In genomic region chr1:173683838-173684237, GRCh38 we compare ENCODE assay signal across 11 cellular contexts. TPM values are rescaled to one million over a fixed set of nuclear protein-coding genes. Genes with fewer than 3 reads are reported as not detected.
"Had no signal": no experiment of that assay in that cellular context is flagged by ENCODE, and none has a peak within 500 bp of the region (broad histone marks: within the 10 kb centered on the region; RNA-seq: fewer than 3 reads in every experiment).

No MANE protein-coding gene starts in this region.

RNA-seq across cellular contexts. Expression of gene ANKRD45, which starts 14.2 kb away (rescaled TPM):
- total RNA-seq: activated CD4-positive, alpha-beta memory T cell treated with anti-CD3 and anti-CD28 coated beads, Interleukin-2, amount 10 ng/mL, durations not matched to agents 7 days and 5 days; activated CD4-positive, alpha-beta T cell treated with anti-CD3 and anti-CD28 coated beads, Interleukin-2, amount 10 ng/mL, durations not matched to agents 7 days and 5 days; activated CD8-positive, alpha-beta T cell treated with anti-CD3 and anti-CD28 coated beads, Interleukin-2, amount 10 ng/mL, durations not matched to agents 7 days and 5 days; activated T-helper 2 cell treated with anti-CD3 and anti-CD28 coated beads, Interferon-gamma antibody, Interleukin-2, Interleukin-4, amounts not matched to agents 10 μg/mL and 5 μg/mL and 100 μg/mL, durations not matched to agents 14 hours and 24 hours and 36 hours; ascending aorta had no signal

RNA-seq across cellular contexts. Expression of gene TEX50, which starts 48.7 kb away (rescaled TPM):
- total RNA-seq: activated CD4-positive, alpha-beta memory T cell treated with anti-CD3 and anti-CD28 coated beads, Interleukin-2, amount 10 ng/mL, durations not matched to agents 7 days and 5 days; activated CD4-positive, alpha-beta T cell treated with anti-CD3 and anti-CD28 coated beads for 36 hours; activated CD4-positive, alpha-beta T cell treated with anti-CD3 and anti-CD28 coated beads, Interleukin-2, amount 10 ng/mL, durations not matched to agents 7 days and 5 days; activated CD8-positive, alpha-beta memory T cell treated with anti-CD3 and anti-CD28 coated beads, Interleukin-2, amount 10 ng/mL, durations not matched to agents 7 days and 5 days; activated CD8-positive, alpha-beta T cell treated with anti-CD3 and anti-CD28 coated beads, Interleukin-2, amount 10 ng/mL, durations not matched to agents 7 days and 5 days; activated naive CD8-positive, alpha-beta T cell treated with anti-CD3 and anti-CD28 coated beads, Interleukin-2, amount 10 ng/mL, durations not matched to agents 7 days and 5 days; activated T-helper 2 cell treated with anti-CD3 and anti-CD28 coated beads, Interferon-gamma antibody, Interleukin-2, Interleukin-4, amounts not matched to agents 10 μg/mL and 5 μg/mL and 100 μg/mL, durations not matched to agents 14 hours and 24 hours and 36 hours; ascending aorta; bronchial epithelial cell; cardiac muscle cell; WTC11 had no signal
